17 cellular contexts compared by ENCODE assay signal in genomic region chr2:158993030-158993429, GRCh38. TPM values are rescaled to one million over a fixed set of nuclear protein-coding genes. Genes with fewer than 3 reads are reported as not detected.
DNase-seq lines count a peak whose midpoint lies in the region; ATAC-seq, FAIRE-seq and TF ChIP-seq lines count a peak whose summit lies in the region.
"Had no signal": no experiment of that assay in that cellular context is flagged by ENCODE, and none has a peak within 500 bp of the region (broad histone marks: within the 10 kb centered on the region; RNA-seq: fewer than 3 reads in every experiment).

No MANE protein-coding gene starts in this region.

- CTCF ChIA-PET in IMR-90 (lab: Yijun Ruan, JAX), result no interaction called here
- CTCF ChIA-PET in K562 (lab: Yijun Ruan, JAX; ENCODE audit: low intra/inter-chr PET ratio), result no interaction called here
- CTCF ChIA-PET in HEK293T (lab: Yijun Ruan, JAX), result no interaction called here

- H2BK15ac ChIP-seq in IMR-90 (ENCODE audit: low read depth, low read length), result peak overlapping the region; percentile 36; the same call in 1 of the 3 replicates

- peaks cover 36% of the 10 kb centered on the region for H4K20me1 ChIP-seq in IMR-90 (ENCODE audit: insufficient read depth, low read length)
- H4K20me1 ChIP-seq in K562 (replicated peaks; ENCODE audit: control insufficient read depth, insufficient read depth, low read length), result no peaks in the 10 kb centered on the region
- H4K20me1 ChIP-seq: BLaER1 had no signal

- TF ChIP-seq CTCF in C4-2B (conservative IDR thresholded peaks at IDR 0.05), result no peak
- no peak for TF ChIP-seq CTCF in IMR-90 (conservative IDR thresholded peaks at IDR 0.05; ENCODE audit: low read depth, low read length)
- no peak for TF ChIP-seq CTCF in K562 (IDR thresholded peaks at IDR 0.05 in 2 of 3, conservative IDR thresholded peaks at IDR 0.05 in 1 of 3; ENCODE audit: insufficient read depth in 2 of 3, low read depth in 1 of 3, low read length in 3 of 3)
- no peak for TF ChIP-seq CTCF in body of pancreas (IDR thresholded peaks at IDR 0.05)

- no peak overlapping the region for H3K23ac ChIP-seq in IMR-90 (ENCODE audit: low read depth, low read length)

- H3K4me1 ChIP-seq in IMR-90 (ENCODE audit: control insufficient read depth, insufficient read depth, low read length) (peaks cover 11% of the 10 kb centered on the region), K562 (replicated peaks in 1 of 2; ENCODE audit: control insufficient read depth in 2 of 2, insufficient read depth in 2 of 2, low read length in 2 of 2) (no peaks in the 10 kb centered on the region; a peak in 1 of 5 replicates), body of pancreas (peaks cover 15% of the 10 kb centered on the region)

- FAIRE-seq in K562 (lab: Jason Lieb, UNC), result no peak
- FAIRE-seq: A204.1, H54, HepG2, HTR-8/SVneo had no signal

- no peak overlapping the region for H3K9ac ChIP-seq in IMR-90 (ENCODE audit: low read depth, low read length)
- no peak overlapping the region for H3K9ac ChIP-seq in K562 (ENCODE audit: insufficient read depth in 1 of 2, low read depth in 2 of 2, low read length in 2 of 2)
- H3K9ac ChIP-seq: BLaER1 had no signal

- intact Hi-C loops in IMR-90 (cut with micrococcal nuclease) (no loop called here), K562 (cut with micrococcal nuclease) (no loop called here), body of pancreas (cut with DNase I) (no loop called here)

- H4K8ac ChIP-seq in IMR-90 (ENCODE audit: low read depth in 2 of 2, low read length in 2 of 2), result no peak overlapping the region

- TF ChIP-seq RAD21 in IMR-90 (IDR thresholded peaks at IDR 0.05; ENCODE audit: low read length), result no peak
- no peak for TF ChIP-seq RAD21 in K562 (CRISPR knock-in tag; conservative IDR thresholded peaks at IDR 0.05 in 1 of 2, IDR thresholded peaks at IDR 0.05 in 1 of 2)

- H2AK9ac ChIP-seq in IMR-90 (replicated peaks; ENCODE audit: low read depth, low read length, poor library complexity), result no peak overlapping the region

- no peak overlapping the region; the same call in 1 of the 2 replicates for H3K4ac ChIP-seq in IMR-90 (ENCODE audit: low read depth, low read length)

- no peak overlapping the region for H2BK5ac ChIP-seq in IMR-90 (ENCODE audit: low read depth, low read length, poor library complexity, severe bottlenecking)

- BruUV-seq in IMR-90 (replicated peaks; lab: Mats Ljungman, UMichigan), result no TSS peak
- BruUV-seq in K562 (replicated peaks; lab: Mats Ljungman, UMichigan), result no TSS peak

- peaks cover 29 to 71% of the 10 kb centered on the region in 2 experiments for H3K79me1 ChIP-seq in IMR-90 (ENCODE audit: low read depth in 1 of 2, low read length in 2 of 2)

- peaks cover 14% of the 10 kb centered on the region for H3K9me1 ChIP-seq in IMR-90 (ENCODE audit: insufficient read depth, low read length)
- H3K9me1 ChIP-seq in K562 (ENCODE audit: control insufficient read depth, insufficient read depth, low read length), result no peaks in the 10 kb centered on the region

- H2AFZ ChIP-seq in IMR-90 (replicated peaks; ENCODE audit: low read length, poor library complexity), result no peak overlapping the region
- 0 out of 2 replicates have a peak overlapping the region, but pooled peaks have one; percentile 2 for H2AFZ ChIP-seq in K562 (ENCODE audit: low read depth, low read length)

- H2BK120ac ChIP-seq in IMR-90 (ENCODE audit: low read depth, low read length), result no peak overlapping the region

- in situ Hi-C loops in IMR-90 (cut with MboI; ENCODE audit: low sequenced_read_pairs), result no loop called here
- in situ Hi-C loops in K562 (cut with MboI), result no loop called here

- no peak overlapping the region for H3K56ac ChIP-seq in IMR-90 (ENCODE audit: extremely low read depth, insufficient read depth, low read length)

- H4K5ac ChIP-seq in IMR-90 (ENCODE audit: low read depth, low read length), result no peak overlapping the region

- dilution Hi-C loops in IMR-90 (cut with HindIII; ENCODE audit: low sequenced_read_pairs, unreplicated experiment), result no loop called here

- DNase-seq in IMR-90 (no peak), K562 (ENCODE audit: extremely low read depth in 1 of 4, low spot score in 3 of 4) (no peak), HEK293T (ENCODE audit: extremely low spot score) (no peak), body of pancreas (no peak), COR-L47 (lab: John Stamatoyannopoulos, UW) (no peak), NCI-H524 treated with DMSO at 0.1 percent for 48 hours (lab: John Stamatoyannopoulos, UW) (no peak)
- DNase-seq: AML-193; Calu3; CD4-positive, CD25-positive, alpha-beta regulatory T cell; DMS 273 treated with DMSO at 0.1 percent for 48 hours had no signal

- no peaks in the 10 kb centered on the region for H3K79me2 ChIP-seq in K562 (ENCODE audit: control insufficient read depth, insufficient read depth, low read length)

- no peak for TF ChIP-seq EP300 in K562 (IDR thresholded peaks at IDR 0.05; ENCODE audit: low read length)

- H3K27me3 ChIP-seq in IMR-90 (ENCODE audit: control insufficient read depth, insufficient read depth, low read length), result no peaks in the 10 kb centered on the region
- peaks cover 18 to 42% of the 10 kb centered on the region in 2 experiments for H3K27me3 ChIP-seq in K562 (ENCODE audit: control insufficient read depth in 2 of 2, insufficient read depth in 2 of 2, low read length in 2 of 2)
- H3K27me3 ChIP-seq in body of pancreas, result no peaks in the 10 kb centered on the region
- H3K27me3 ChIP-seq: BLaER1 had no signal

- H3K4me2 ChIP-seq in IMR-90 (ENCODE audit: low read depth, low read length), result no peak overlapping the region
- no peak overlapping the region for H3K4me2 ChIP-seq in K562 (ENCODE audit: insufficient read depth, low read length)
- H3K4me2 ChIP-seq: BLaER1 had no signal

- POLR2A ChIA-PET in IMR-90 (lab: Charles Lee; ENCODE audit: unreplicated experiment), result no interaction called here
- POLR2A ChIA-PET in K562 (lab: Yijun Ruan, JAX), result interaction anchor here (3.5 kb wide), 1 partner anchor 11 kb away, joined by 11 read pairs; no protein-coding TSS in a partner anchor
- POLR2A ChIA-PET in HEK293T (lab: Yijun Ruan, JAX), result no interaction called here

- H4K91ac ChIP-seq in IMR-90 (ENCODE audit: insufficient read depth, low read depth, low read length), result no peak overlapping the region

- TF ChIP-seq POLR2A in IMR-90 (IDR thresholded peaks at IDR 0.05; ENCODE audit: low read depth, low read length) (no peak), K562 (conservative IDR thresholded peaks at IDR 0.05) (no peak), body of pancreas (IDR thresholded peaks at IDR 0.05) (no peak)

- no peak overlapping the region for H2AK5ac ChIP-seq in IMR-90 (ENCODE audit: low read depth, low read length)

- peak overlapping the region; percentile 3; the same call in 1 of the 2 replicates for H2BK20ac ChIP-seq in IMR-90 (ENCODE audit: low read depth, low read length)

- 63% methylated on average over 1 of the region's 5 CpGs; no CpG with 5 or more reads in 1 of the 2 experiments for WGBS in IMR-90 (ENCODE audit: extremely low coverage in 2 of 2, insufficient read length in 1 of 2), 2 experiments
- WGBS in K562 (ENCODE audit: insufficient coverage, low coverage, missing lambda C conversion rate), result 1% methylated on average over 5 of the region's 5 CpGs
- 86 to 87% methylated on average over 5 of the region's 5 CpGs for WGBS in body of pancreas, 2 donors

- no peak overlapping the region for H3K18ac ChIP-seq in IMR-90 (ENCODE audit: low read depth, low read length)

- no peak overlapping the region for H3K14ac ChIP-seq in IMR-90 (replicated peaks; ENCODE audit: low read depth, low read length)

- H3K4me3 ChIP-seq in IMR-90 (ENCODE audit: insufficient read depth, low read depth, low read length) (no peak overlapping the region), K562 (no peak overlapping the region), body of pancreas (no peak overlapping the region)
- H3K4me3 ChIP-seq: BLaER1 had no signal

- ATAC-seq in IMR-90 (ENCODE audit: low read depth), result no peak
- ATAC-seq in K562, result no peak
- ATAC-seq in body of pancreas, result no peak
- ATAC-seq: HCT116, HepG2 had no signal

- peak overlapping the region; percentile 68 for H3K27ac ChIP-seq in C4-2B
- no peak overlapping the region for H3K27ac ChIP-seq in IMR-90 (ENCODE audit: insufficient read depth, low read length)
- no peak overlapping the region for H3K27ac ChIP-seq in K562 (ENCODE audit: extremely low read depth, low read depth, low read length)
- no peak overlapping the region for H3K27ac ChIP-seq in body of pancreas
- H3K27ac ChIP-seq: BLaER1 had no signal

- H3K9me3 ChIP-seq in IMR-90 (ENCODE audit: control insufficient read depth, insufficient read depth, low read length), result no peaks in the 10 kb centered on the region
- no peaks in the 10 kb centered on the region for H3K9me3 ChIP-seq in K562 (replicated peaks; ENCODE audit: control insufficient read depth, insufficient read depth, low read depth, low read length)
- no peaks in the 10 kb centered on the region for H3K9me3 ChIP-seq in body of pancreas
- H3K9me3 ChIP-seq: BLaER1 had no signal

- no peaks in the 10 kb centered on the region for H3K36me3 ChIP-seq in IMR-90 (ENCODE audit: control insufficient read depth, insufficient read depth, low read length)
- H3K36me3 ChIP-seq in K562 (ENCODE audit: control insufficient read depth, insufficient read depth, low read length), result no peaks in the 10 kb centered on the region
- no peaks in the 10 kb centered on the region for H3K36me3 ChIP-seq in body of pancreas (replicated peaks in 1 of 2; ENCODE audit: insufficient read depth in 1 of 2, low read depth in 2 of 2)
- H3K36me3 ChIP-seq: BLaER1 had no signal

RNA-seq across cellular contexts. Expression of gene TANC1, which starts 24.6 kb away (rescaled TPM):
- total RNA-seq in IMR-90 (2012; rRNA removed) (12.8 and 12.9 TPM in 2 replicates), K562 (2014; rRNA removed) (under 0.01 and 0.04 TPM in 2 replicates), K562 (2014; rRNA removed; fragmentation: Illumina TruSeq; extraction: Trizol) (0.06 and 0.07 TPM in 2 replicates), K562 (2015; rRNA removed; fragmentation: Illumina TruSeq; extraction: Trizol) (0.07 and 0.15 TPM in 2 replicates), K562 (2021) (0.13 and 0.20 TPM in 2 replicates), body of pancreas (10 to 100 TPM; 23.1 to 23.3 TPM)
- polyA plus RNA-seq in IMR-90 (2012; rRNA removed) (10.1 and 10.2 TPM in 2 replicates), K562 (2011; rRNA removed) (0.14 and 0.18 TPM in 2 replicates), K562 (2014; fragmentation: Illumina TruSeq; extraction: Trizol) (0.03 and 0.07 TPM in 2 replicates), K562 (2014; fragmentation: Nextera tagmentation; extraction: Ambion mirVana) (under 1 TPM in 1 of 2 experiments, not detected in 1; 0.03 TPM), K562 (2014; rRNA removed) (0.03 and 0.05 TPM in 2 replicates)
- polyA plus RNA-seq in IMR-90 (2012; cell fraction: cytosol; rRNA removed), result 3.6 and 5.0 TPM in 2 replicates
- polyA plus RNA-seq in IMR-90 (2012; cell fraction: nucleus; rRNA removed; ENCODE audit: low replicate concordance), result 27.3 and 53.0 TPM in 2 replicates
- 0.39 and 0.53 TPM in 2 replicates for total RNA-seq in K562 (2011; cell fraction: chromatin; rRNA removed; ENCODE audit: low replicate concordance)
- 0.13 and 0.33 TPM in 2 replicates for total RNA-seq in K562 (2011; cell fraction: nucleolus; rRNA removed)
- total RNA-seq in K562 (2011; cell fraction: nucleoplasm; rRNA removed), result 0.22 and 0.31 TPM in 2 replicates
- 0.06 and 0.12 TPM in 2 replicates for polyA plus RNA-seq in K562 (2011; cell fraction: cytosol; rRNA removed)
- 0.42 and 0.74 TPM in 2 replicates for polyA plus RNA-seq in K562 (2011; cell fraction: nucleus; rRNA removed)
- polyA plus RNA-seq in K562 (2012), result 0.18 and 0.22 TPM in 2 replicates
- polyA minus RNA-seq in K562 (2011; rRNA and poly(A)+ RNA removed), result 0.39 and 0.45 TPM in 2 replicates
- 0.29 and 0.64 TPM in 2 replicates for polyA minus RNA-seq in K562 (2011; cell fraction: cytosol; rRNA and poly(A)+ RNA removed)
- 0.33 and 0.40 TPM in 2 replicates for polyA minus RNA-seq in K562 (2011; cell fraction: nucleus; rRNA and poly(A)+ RNA removed)
